8 cellular contexts compared by ENCODE assay signal in the genomic region with DNA sequence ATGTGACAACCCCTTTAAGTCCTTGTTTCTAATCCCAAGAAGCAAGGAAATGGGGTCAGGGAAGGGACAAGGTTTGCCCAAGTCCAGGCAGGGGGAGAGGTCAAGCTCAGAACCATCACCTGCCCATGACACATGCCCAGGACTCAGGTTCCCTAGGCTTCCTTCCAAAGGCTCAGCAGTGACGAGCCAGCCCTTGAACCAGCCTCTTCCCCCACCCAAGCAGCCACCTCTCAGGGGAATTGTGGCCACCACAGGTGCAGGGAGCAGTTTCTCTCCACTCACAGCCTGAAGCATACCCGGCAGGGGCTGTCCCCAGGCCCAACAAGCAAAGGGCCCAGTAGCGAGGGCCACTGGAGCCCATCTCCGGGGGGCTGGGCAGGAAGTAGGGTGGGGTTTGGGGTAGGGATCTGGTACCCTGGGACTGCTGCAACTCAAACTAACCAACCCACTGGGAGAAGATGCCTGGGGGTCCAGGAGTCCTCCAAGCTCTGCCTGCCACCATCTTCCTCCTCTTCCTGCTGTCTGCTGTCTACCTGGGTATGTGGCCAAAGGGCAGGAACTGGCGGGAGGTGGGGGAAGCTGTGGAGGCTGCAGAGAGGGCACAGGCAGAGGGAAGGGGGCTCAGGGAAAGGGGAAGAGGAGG. TPM values are rescaled to one million over a fixed set of nuclear protein-coding genes. Genes with fewer than 3 reads are reported as not detected.
A peak's percentile ranks its signal among the peaks of the same experiment; 100 is the strongest.
DNase-seq lines count a peak whose midpoint lies in the region; ATAC-seq and TF ChIP-seq lines count a peak whose summit lies in the region.

A gene (plus strand): TSS at position 433 of the 643 bp plus-strand sequence. CDS start 26 bp downstream, at position 459.

- TF ChIP-seq CTCF in Caco-2 (IDR thresholded peaks at IDR 0.05; ENCODE audit: insufficient read depth in 1 of 2, low read depth in 1 of 2, low read length in 1 of 2, severe bottlenecking in 1 of 2, unreplicated experiment in 1 of 2), result no peak
- TF ChIP-seq CTCF in esophagus squamous epithelium (IDR thresholded peaks at IDR 0.05), result no peak

- H3K27ac Mint-ChIP-seq in memory B cell (peak within 1 kb of the TSS; percentile 99), Caco-2 (ENCODE audit: unreplicated experiment) (no peak within 1 kb of the TSS)

- H3K4me1 Mint-ChIP-seq in memory B cell (peaks cover 33% of the 10 kb centered on the region), Caco-2 (ENCODE audit: low read depth, unreplicated experiment) (peaks cover 4% of the 10 kb centered on the region)

- TF ChIP-seq POLR2A in GM15510 (IDR thresholded peaks at IDR 0.05; ENCODE audit: borderline replicate concordance, extremely low read depth, insufficient read length) (peak; percentile 75), esophagus squamous epithelium (IDR thresholded peaks at IDR 0.05) (no peak)

- CTCF ChIA-PET in Caco-2 (lab: Charles Lee), result interaction anchor here (1.2 kb wide), 1 partner anchor 11 kb away, joined by 6 read pairs; no protein-coding TSS in a partner anchor

- no peak within 1 kb of the TSS for H3K4me3 ChIP-seq in Caco-2 (ENCODE audit: low read depth, low read length)
- peak within 1 kb of the TSS in 2 of 4 donors; percentile 1 to 10 for H3K4me3 ChIP-seq in esophagus squamous epithelium

- WGBS in esophagus squamous epithelium, 2 donors, result 18 to 86% methylated on average over 2 to 3 of the region's 5 CpGs

- intact Hi-C loops in Caco-2 (cut with micrococcal nuclease; ENCODE audit: unreplicated experiment) (no loop called here), esophagus squamous epithelium (cut with DNase I) (loop anchor here (10.0 kb wide), 1 partner anchor 78 kb away; a partner anchor contains a TSS)

- POLR2A ChIA-PET in Caco-2 (lab: Charles Lee), result no interaction called here

- peaks cover 32% of the 10 kb centered on the region for H3K36me3 Mint-ChIP-seq in memory B cell
- peaks cover 25% of the 10 kb centered on the region for H3K36me3 Mint-ChIP-seq in Caco-2 (ENCODE audit: insufficient read depth, unreplicated experiment)

- H3K9me3 ChIP-seq in Caco-2 (no peaks in the 10 kb centered on the region), esophagus squamous epithelium (no peaks in the 10 kb centered on the region)

- H3K9me3 Mint-ChIP-seq in memory B cell (no peaks in the 10 kb centered on the region), Caco-2 (ENCODE audit: unreplicated experiment) (no peaks in the 10 kb centered on the region)

- no peaks in the 10 kb centered on the region for H3K4me1 ChIP-seq in Caco-2
- peaks cover 0 to 38% (median 4%) of the 10 kb centered on the region in 3 donors for H3K4me1 ChIP-seq in esophagus squamous epithelium

- H3K36me3 ChIP-seq in Caco-2 (ENCODE audit: control insufficient read depth, insufficient read depth, low read length), result no peaks in the 10 kb centered on the region
- peaks cover 0 to 10% (median 0%) of the 10 kb centered on the region in 3 donors for H3K36me3 ChIP-seq in esophagus squamous epithelium

- BruUV-seq in Caco-2 (replicated peaks; lab: Mats Ljungman, UMichigan), result no TSS peak

- H3K27me3 ChIP-seq in Caco-2 (replicated peaks; ENCODE audit: control insufficient read depth, insufficient read depth, low read length) (no peaks in the 10 kb centered on the region), esophagus squamous epithelium (no peaks in the 10 kb centered on the region)

- H3K27me3 Mint-ChIP-seq in memory B cell (no peaks in the 10 kb centered on the region), Caco-2 (ENCODE audit: insufficient read depth, unreplicated experiment) (no peaks in the 10 kb centered on the region)

- H3K27ac ChIP-seq in esophagus squamous epithelium, result peak within 1 kb of the TSS in 2 of 4 donors; percentile 62 to 67

- peak within 1 kb of the TSS; percentile 100 for H3K4me3 Mint-ChIP-seq in memory B cell
- H3K4me3 Mint-ChIP-seq in Caco-2 (ENCODE audit: unreplicated experiment), result no peak within 1 kb of the TSS

- peak; percentile 84 to 93 for DNase-seq in memory B cell (ENCODE audit: low spot score in 2 of 2)
- no peak for DNase-seq in Caco-2
- no peak for DNase-seq in SKM-1 (lab: John Stamatoyannopoulos, UW; ENCODE audit: unreplicated experiment)
- no peak for DNase-seq in esophagus squamous epithelium (lab: John Stamatoyannopoulos, UW)
- DNase-seq in NCI-H1694 (lab: John Stamatoyannopoulos, UW), result no peak

- ATAC-seq in GM19468 (IDR thresholded peaks at IDR 0.05; ENCODE audit: extremely low read depth, unreplicated experiment) (peak; percentile 62), HG03521 (IDR thresholded peaks at IDR 0.05; ENCODE audit: unreplicated experiment) (peak; percentile 63), memory B cell (ENCODE audit: low read depth) (peak; percentile 72)

RNA-seq across cellular contexts. Expression of the gene that starts here (rescaled TPM):
- 0.82 TPM in 1 of 2 replicates, not detected in the other for total RNA-seq in Caco-2 (2022)
- 1 to 10 TPM in 2 of 4 donors, not detected in 2; 1.7 to 3.1 TPM for total RNA-seq in esophagus squamous epithelium

Comparison
In these comparisons a context has a peak if more than half of its experiments do, and no peak if none do; other contexts are left out.
1. DNase-seq: peak in memory B cell (2 of 2); none in Caco-2 (0 of 2), SKM-1 (single experiment), esophagus squamous epithelium (single experiment) and NCI-H1694 (single experiment).
2. Peak in every context shown above with its lines, with median percentiles within 50 percentile points of each other: ATAC-seq.